Comparison of ENCODE assay signal across 9 cellular contexts in the genomic region with DNA sequence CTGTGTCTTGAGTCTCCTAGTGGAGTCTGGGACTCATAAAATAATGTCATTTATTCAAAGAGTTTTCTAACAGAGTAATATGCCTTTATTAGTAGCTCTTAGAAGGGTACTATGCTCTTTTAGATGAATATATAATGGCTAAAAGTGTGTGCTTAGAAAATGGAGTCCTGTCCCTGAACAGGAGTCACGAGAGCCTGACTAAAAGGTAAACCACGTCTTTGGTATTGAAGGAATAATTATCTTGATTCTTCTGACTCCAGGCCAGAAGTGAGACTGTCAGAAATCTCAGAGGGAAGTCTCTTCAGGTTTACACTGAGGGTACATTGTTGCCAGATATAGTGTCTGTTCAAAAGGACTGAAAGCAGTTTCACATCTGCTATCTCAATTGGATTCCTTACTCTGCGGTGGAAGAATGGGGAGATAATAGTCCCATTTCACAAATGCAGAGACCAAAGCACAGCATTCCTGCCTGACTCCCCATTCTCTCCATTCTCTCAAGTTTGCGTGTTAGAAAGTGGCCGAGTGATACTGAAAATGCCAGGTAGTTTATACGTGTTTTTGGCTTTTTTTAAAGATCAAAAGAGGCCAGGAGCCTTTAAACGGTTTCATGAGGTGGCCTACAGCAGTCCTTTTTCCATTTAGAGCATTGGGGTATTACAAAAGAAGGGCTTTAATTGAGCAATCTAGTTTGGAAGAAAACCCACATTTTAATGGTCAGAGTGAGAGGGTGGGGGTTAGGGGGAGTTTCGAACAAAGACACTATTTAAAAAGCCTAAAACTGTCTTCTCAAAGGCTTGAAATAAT.
DNase-seq lines count a peak whose midpoint lies in the region; ATAC-seq and TF ChIP-seq lines count a peak whose summit lies in the region.
"Had no signal": no experiment of that assay in that cellular context is flagged by ENCODE, and none has a peak within 500 bp of the region (broad histone marks: within the 10 kb centered on the region; RNA-seq: fewer than 3 reads in every experiment).

No MANE protein-coding gene starts in this region.

- H4K20me1 ChIP-seq in MM.1S (ENCODE audit: insufficient read depth, low read length) = no peaks in the 10 kb centered on the region

- H3K9ac ChIP-seq in MM.1S (ENCODE audit: low read length) = no peak overlapping the region
- H3K9ac ChIP-seq: parathyroid adenoma had no signal

- H3K36me3 Mint-ChIP-seq in activated naive CD4-positive, alpha-beta T cell treated with anti-CD3 and anti-CD28 coated beads, Interleukin-2, amount 10 ng/mL, durations not matched to agents 7 days and 5 days = peaks cover 77% of the 10 kb centered on the region
- peaks cover 33% of the 10 kb centered on the region for H3K36me3 Mint-ChIP-seq in mesothelial cell of epicardium

- 60 to 65% methylated on average over 8 of the region's 8 CpGs for WGBS in esophagus, 2 donors
- 38 to 49% methylated on average over 8 of the region's 8 CpGs for WGBS in upper lobe of left lung, 2 donors

- H3K4me1 ChIP-seq in esophagus (ENCODE audit: control insufficient read depth in 2 of 2, insufficient read depth in 2 of 2, low read length in 1 of 2) (peaks cover 0 to 2% of the 10 kb centered on the region in 2 donors), upper lobe of left lung (peaks cover 36 to 53% (median 45%) of the 10 kb centered on the region in 4 donors), MM.1S (ENCODE audit: low read length) (no peaks in the 10 kb centered on the region)

- H3K4me2 ChIP-seq in MM.1S (ENCODE audit: low read depth, low read length) = no peak overlapping the region

- peaks cover 51% of the 10 kb centered on the region for H3K4me1 Mint-ChIP-seq in activated naive CD4-positive, alpha-beta T cell treated with anti-CD3 and anti-CD28 coated beads, Interleukin-2, amount 10 ng/mL, durations not matched to agents 7 days and 5 days
- H3K4me1 Mint-ChIP-seq in mesothelial cell of epicardium = peaks cover 81% of the 10 kb centered on the region

- H3K9me2 ChIP-seq in MM.1S (replicated peaks; ENCODE audit: insufficient read depth, low read length) = no peaks in the 10 kb centered on the region

- H3F3A ChIP-seq in MM.1S (ENCODE audit: insufficient read depth, low read length) = no peaks in the 10 kb centered on the region

- TF ChIP-seq EP300 in upper lobe of left lung (IDR thresholded peaks at IDR 0.05) = no peak

- H3K9me3 ChIP-seq in esophagus (ENCODE audit: control insufficient read depth in 2 of 2, insufficient read depth in 1 of 2, low read depth in 1 of 2, low read length in 1 of 2) = no peaks in the 10 kb centered on the region
- H3K9me3 ChIP-seq in upper lobe of left lung = no peaks in the 10 kb centered on the region
- H3K9me3 ChIP-seq in MM.1S (replicated peaks; ENCODE audit: insufficient read depth, low read length) = no peaks in the 10 kb centered on the region

- H3K9me3 Mint-ChIP-seq in activated naive CD4-positive, alpha-beta T cell treated with anti-CD3 and anti-CD28 coated beads, Interleukin-2, amount 10 ng/mL, durations not matched to agents 7 days and 5 days = peaks cover 10% of the 10 kb centered on the region
- peaks cover 6% of the 10 kb centered on the region for H3K9me3 Mint-ChIP-seq in mesothelial cell of epicardium

- no peak for TF ChIP-seq POLR2A in upper lobe of left lung (IDR thresholded peaks at IDR 0.05)

- no peak overlapping the region for H2AFZ ChIP-seq in MM.1S (ENCODE audit: low read length)
- H2AFZ ChIP-seq: parathyroid adenoma had no signal

- ATAC-seq in upper lobe of left lung (ENCODE audit: low FRiP score in 2 of 2) = peak in 1 of 2 donors; percentile 66

- H3K36me3 ChIP-seq in esophagus (ENCODE audit: control insufficient read depth in 2 of 2, insufficient read depth in 2 of 2, low read length in 1 of 2) (peaks cover 6% of the 10 kb centered on the region in 2 donors), upper lobe of left lung (peaks cover 0 to 46% (median 6%) of the 10 kb centered on the region in 4 donors), MM.1S (replicated peaks; ENCODE audit: insufficient read depth, low read length) (no peaks in the 10 kb centered on the region)

- H3K27me3 Mint-ChIP-seq in activated naive CD4-positive, alpha-beta T cell treated with anti-CD3 and anti-CD28 coated beads, Interleukin-2, amount 10 ng/mL, durations not matched to agents 7 days and 5 days = no peaks in the 10 kb centered on the region
- H3K27me3 Mint-ChIP-seq in mesothelial cell of epicardium (ENCODE audit: low read depth) = no peaks in the 10 kb centered on the region

- H3K4me3 ChIP-seq in esophagus (ENCODE audit: low read depth in 1 of 2, low read length in 2 of 2) = no peak overlapping the region
- H3K4me3 ChIP-seq in upper lobe of left lung = no peak overlapping the region
- H3K4me3 ChIP-seq in MM.1S (ENCODE audit: low read length) = no peak overlapping the region

- no peak for DNase-seq in activated naive CD4-positive, alpha-beta T cell treated with anti-CD3 and anti-CD28 coated beads, Interleukin-2, amount 10 ng/mL, durations not matched to agents 7 days and 5 days
- no peak for DNase-seq in activated naive CD4-positive, alpha-beta T cell treated with anti-CD3 and anti-CD28 coated beads, Interleukin-2, amount 50 U/mL, for 16 hours
- no peak for DNase-seq in mesothelial cell of epicardium (ENCODE audit: low spot score in 2 of 2, unreplicated experiment in 2 of 2)
- no peak for DNase-seq in upper lobe of left lung
- no peak for DNase-seq in MM.1S
- no peak for DNase-seq in NCI-H82 treated with DMSO at 0.1 percent for 48 hours (lab: John Stamatoyannopoulos, UW; ENCODE audit: unreplicated experiment)
- DNase-seq in central memory CD4-positive, alpha-beta T cell = no peak

- no peak overlapping the region for H3K4me3 Mint-ChIP-seq in activated naive CD4-positive, alpha-beta T cell treated with anti-CD3 and anti-CD28 coated beads, Interleukin-2, amount 10 ng/mL, durations not matched to agents 7 days and 5 days
- H3K4me3 Mint-ChIP-seq in mesothelial cell of epicardium = no peak overlapping the region

- H3K27me3 ChIP-seq in esophagus (ENCODE audit: control insufficient read depth in 1 of 2, insufficient read depth in 2 of 2, low read length in 2 of 2) = no peaks in the 10 kb centered on the region
- H3K27me3 ChIP-seq in upper lobe of left lung = no peaks in the 10 kb centered on the region
- H3K27me3 ChIP-seq in MM.1S (replicated peaks; ENCODE audit: insufficient read depth, low read length) = no peaks in the 10 kb centered on the region

- H3K79me2 ChIP-seq in MM.1S (ENCODE audit: low read length) = no peaks in the 10 kb centered on the region
- H3K79me2 ChIP-seq: parathyroid adenoma had no signal

- CTCF ChIA-PET in activated naive CD4-positive, alpha-beta T cell treated with anti-CD3 and anti-CD28 coated beads, Interleukin-2, amount 10 ng/mL, durations not matched to agents 7 days and 5 days (lab: Charles Lee) = interaction anchor here (0.7 to 2.4 kb wide), 6 partner anchors 11 to 212 kb away, joined by 3 to 12 read pairs (median 3); a partner anchor contains a TSS

- TF ChIP-seq CTCF in mesothelial cell of epicardium (IDR thresholded peaks at IDR 0.05; ENCODE audit: unreplicated experiment) (no peak), upper lobe of left lung (IDR thresholded peaks at IDR 0.05) (no peak), MM.1S (IDR thresholded peaks at IDR 0.05; ENCODE audit: low read length) (no peak)

- peak overlapping the region; percentile 49 for H3K27ac Mint-ChIP-seq in activated naive CD4-positive, alpha-beta T cell treated with anti-CD3 and anti-CD28 coated beads, Interleukin-2, amount 10 ng/mL, durations not matched to agents 7 days and 5 days
- peak overlapping the region; percentile 96 for H3K27ac Mint-ChIP-seq in mesothelial cell of epicardium

- H3K27ac ChIP-seq in esophagus (ENCODE audit: low read depth in 2 of 2, low read length in 1 of 2) (peak overlapping the region; percentile 18 to 27), upper lobe of left lung (peak overlapping the region; percentile 13 to 55 (median 46)), MM.1S (ENCODE audit: low read length) (no peak overlapping the region)
- H3K27ac ChIP-seq: parathyroid adenoma had no signal
